In genomic region chr19:39846176-39846677, GRCh38 we compare ENCODE assay signal across 8 cellular contexts. TPM values are rescaled to one million over a fixed set of nuclear protein-coding genes. Genes with fewer than 3 reads are reported as not detected.
DNase-seq lines count a peak whose midpoint lies in the region; ATAC-seq and TF ChIP-seq lines count a peak whose summit lies in the region.

FBL (minus strand) TSS chr19:39846379; CDS start chr19:39846300, 79 bp downstream.

- peaks cover 47% of the 10 kb centered on the region for H3K4me1 Mint-ChIP-seq in activated naive CD4-positive, alpha-beta T cell treated with anti-CD3 and anti-CD28 coated beads, Interleukin-2, amount 50 U/mL, for 24 hours

- H3K9me3 ChIP-seq in testis = no peaks in the 10 kb centered on the region

- H3K36me3 Mint-ChIP-seq in activated naive CD4-positive, alpha-beta T cell treated with anti-CD3 and anti-CD28 coated beads, Interleukin-2, amount 50 U/mL, for 24 hours = peaks cover 13% of the 10 kb centered on the region

- no peak for TF ChIP-seq CTCF in omental fat pad (IDR thresholded peaks at IDR 0.05)
- TF ChIP-seq CTCF in testis (IDR thresholded peaks at IDR 0.05) = no peak

- H3K27me3 Mint-ChIP-seq in activated naive CD4-positive, alpha-beta T cell treated with anti-CD3 and anti-CD28 coated beads, Interleukin-2, amount 50 U/mL, for 24 hours = no peaks in the 10 kb centered on the region

- peaks cover 50% of the 10 kb centered on the region for H3K4me1 ChIP-seq in testis

- peak; percentile 75 for DNase-seq in GM04504 (ENCODE audit: low read depth)
- DNase-seq in NCI-H1048 (lab: John Stamatoyannopoulos, UW) = peak; percentile 86
- DNase-seq in globus pallidus (ENCODE audit: low spot score) = peak; percentile 89
- peak; percentile 91 for DNase-seq in omental fat pad (ENCODE audit: low spot score)
- peak; percentile 96 for DNase-seq in testis

- H3K9me3 Mint-ChIP-seq in activated naive CD4-positive, alpha-beta T cell treated with anti-CD3 and anti-CD28 coated beads, Interleukin-2, amount 50 U/mL, for 24 hours = no peaks in the 10 kb centered on the region

- peak within 1 kb of the TSS; percentile 77 to 87 for H3K4me3 ChIP-seq in testis

- 0% methylated on average over 8 to 18 of the region's 47 CpGs for WGBS in testis, 2 donors

- H3K27me3 ChIP-seq in testis = no peaks in the 10 kb centered on the region

- peak within 1 kb of the TSS; percentile 97 for H3K27ac Mint-ChIP-seq in activated naive CD4-positive, alpha-beta T cell treated with anti-CD3 and anti-CD28 coated beads, Interleukin-2, amount 50 U/mL, for 24 hours

- H3K36me3 ChIP-seq in testis (ENCODE audit: low read depth, missing control alignments) = no peaks in the 10 kb centered on the region

- H3K4me3 Mint-ChIP-seq in activated naive CD4-positive, alpha-beta T cell treated with anti-CD3 and anti-CD28 coated beads, Interleukin-2, amount 50 U/mL, for 24 hours = peak within 1 kb of the TSS; percentile 95

- peak; percentile 78 for TF ChIP-seq POLR2A in testis (IDR thresholded peaks at IDR 0.05)

- peak within 1 kb of the TSS; percentile 73 to 85 for H3K27ac ChIP-seq in testis

- intact Hi-C loops in testis (cut with DNase I; ENCODE audit: low total_unique reads) = loop anchor here (10.0 kb wide), 1 partner anchor 129 kb away; the partner anchor contains the start of gene PSMC4

- peak; percentile 79 for ATAC-seq in HG02571 (IDR thresholded peaks at IDR 0.05; ENCODE audit: unreplicated experiment)
- ATAC-seq in SK-N-SH treated with all-trans-retinoic acid at 6 μM for 48 hours = peak; percentile 93
- peak; percentile 95 for ATAC-seq in omental fat pad (ENCODE audit: low FRiP score)

TF ChIP-seq in SK-N-SH treated with all-trans-retinoic acid at 6 μM for 48 hours, 23 proteins besides CTCF, POLR2A, EP300 and RAD21:
- no peak for TF ChIP-seq ARNTL (CRISPR knock-in tag; IDR thresholded peaks at IDR 0.05; ENCODE audit: borderline replicate concordance, low read depth)
- no peak for TF ChIP-seq ZC3H10 (CRISPR knock-in tag; IDR thresholded peaks at IDR 0.05)

RNA-seq across cellular contexts. Expression of gene FBL, which starts in this region (rescaled TPM):
- 100 to 1,000 TPM; 103 to 194 (median 125) TPM for total RNA-seq in omental fat pad
- total RNA-seq in testis = 100 to 1,000 TPM; 236 to 301 TPM
- polyA plus RNA-seq in testis (ENCODE audit: insufficient read depth, low read depth, low replicate concordance) = 303 TPM

Comparison
In these comparisons a context has a peak if more than half of its experiments do, and no peak if none do; other contexts are left out.
1. Peak in every context shown above with its lines: DNase-seq, ATAC-seq, H3K4me3 ChIP-seq and H3K27ac ChIP-seq.